ENCODE assay signal across 19 cellular contexts in genomic region chr20:9349256-9349655, GRCh38.
DNase-seq lines count a peak whose midpoint lies in the region; ATAC-seq and TF ChIP-seq lines count a peak whose summit lies in the region.
"Had no signal": no experiment of that assay in that cellular context is flagged by ENCODE, and none has a peak within 500 bp of the region (broad histone marks: within the 10 kb centered on the region; RNA-seq: fewer than 3 reads in every experiment).

No MANE protein-coding gene starts in this region.

- no peak overlapping the region for H2AFZ ChIP-seq in IMR-90 (replicated peaks; ENCODE audit: low read length, poor library complexity)

- H3K4me1 Mint-ChIP-seq in WTC11 (peaks cover 28% of the 10 kb centered on the region), osteocyte (ENCODE audit: unreplicated experiment) (peaks cover 28% of the 10 kb centered on the region)
- H3K4me1 Mint-ChIP-seq in activated CD8-positive, alpha-beta T cell treated with anti-CD3 and anti-CD28 coated beads for 36 hours (ENCODE audit: low read depth) = no peaks in the 10 kb centered on the region
- H3K4me1 Mint-ChIP-seq: B cell; CD4-positive, CD25-positive, alpha-beta regulatory T cell had no signal

- no CpG with 5 or more reads among the region's 4 CpGs for WGBS in IMR-90 (ENCODE audit: extremely low coverage in 2 of 2, insufficient read length in 1 of 2), 2 experiments
- WGBS in gastroesophageal sphincter (ENCODE audit: low coverage in 1 of 2), 2 donors = 93 to 94% methylated on average over 2 to 4 of the region's 4 CpGs

- no peak overlapping the region for H3K23ac ChIP-seq in IMR-90 (ENCODE audit: low read depth, low read length)

- H3K36me3 ChIP-seq in cardiac muscle cell = no peaks in the 10 kb centered on the region
- no peaks in the 10 kb centered on the region for H3K36me3 ChIP-seq in right atrium auricular region
- no peaks in the 10 kb centered on the region; the same call in 1 of the 2 replicates for H3K36me3 ChIP-seq in IMR-90 (ENCODE audit: control insufficient read depth, insufficient read depth, low read length)
- H3K36me3 ChIP-seq in gastroesophageal sphincter = no peaks in the 10 kb centered on the region
- H3K36me3 ChIP-seq: BLaER1 had no signal

- BruUV-seq in IMR-90 (replicated peaks; lab: Mats Ljungman, UMichigan) = no TSS peak

- peak overlapping the region; percentile 51; the same call in 1 of the 2 replicates for H3K14ac ChIP-seq in IMR-90 (replicated peaks; ENCODE audit: low read depth, low read length)

- no peaks in the 10 kb centered on the region for H3K27me3 Mint-ChIP-seq in WTC11 (ENCODE audit: low read depth)
- H3K27me3 Mint-ChIP-seq in osteocyte (ENCODE audit: unreplicated experiment) = no peaks in the 10 kb centered on the region
- H3K27me3 Mint-ChIP-seq in activated CD8-positive, alpha-beta T cell treated with anti-CD3 and anti-CD28 coated beads for 36 hours = no peaks in the 10 kb centered on the region
- H3K27me3 Mint-ChIP-seq: B cell; CD4-positive, CD25-positive, alpha-beta regulatory T cell had no signal

- H3K9me3 ChIP-seq in cardiac muscle cell (ENCODE audit: low read depth) (no peaks in the 10 kb centered on the region), right atrium auricular region (no peaks in the 10 kb centered on the region), IMR-90 (ENCODE audit: control insufficient read depth, insufficient read depth, low read length) (no peaks in the 10 kb centered on the region), gastroesophageal sphincter (no peaks in the 10 kb centered on the region)
- H3K9me3 ChIP-seq: BLaER1, Caco-2 had no signal

- H3K27ac Mint-ChIP-seq in WTC11 (0 out of 2 replicates have a peak overlapping the region, but pooled peaks have one; percentile 21), osteocyte (ENCODE audit: unreplicated experiment) (peak overlapping the region; percentile 56)
- H3K27ac Mint-ChIP-seq in activated CD8-positive, alpha-beta T cell treated with anti-CD3 and anti-CD28 coated beads for 36 hours = no peak overlapping the region
- H3K27ac Mint-ChIP-seq: B cell; CD4-positive, CD25-positive, alpha-beta regulatory T cell; CD8-positive, alpha-beta T cell had no signal

- peak overlapping the region in 1 of 2 experiments; percentile 55; a peak in 1 of 4 replicates for H4K8ac ChIP-seq in IMR-90 (ENCODE audit: low read depth in 2 of 2, low read length in 2 of 2)

- no peak for TF ChIP-seq EP300 in gastroesophageal sphincter (IDR thresholded peaks at IDR 0.05)

- H3K4me1 ChIP-seq in cardiac muscle cell (ENCODE audit: low read depth) (peaks cover 46% of the 10 kb centered on the region), right atrium auricular region (peaks cover 0 to 36% of the 10 kb centered on the region in 2 donors), IMR-90 (ENCODE audit: control insufficient read depth, insufficient read depth, low read length) (peaks cover 15% of the 10 kb centered on the region), gastroesophageal sphincter (peaks cover 1 to 33% (median 7%) of the 10 kb centered on the region in 3 donors)

- 0 out of 3 replicates have a peak overlapping the region, but pooled peaks have one; percentile 33 for H2BK15ac ChIP-seq in IMR-90 (ENCODE audit: low read depth, low read length)

- H3K4me3 Mint-ChIP-seq in WTC11 (no peak overlapping the region), osteocyte (ENCODE audit: unreplicated experiment) (no peak overlapping the region)
- H3K4me3 Mint-ChIP-seq in activated CD8-positive, alpha-beta T cell treated with anti-CD3 and anti-CD28 coated beads for 36 hours = no peak overlapping the region
- H3K4me3 Mint-ChIP-seq: B cell; CD4-positive, CD25-positive, alpha-beta regulatory T cell; CD8-positive, alpha-beta T cell had no signal

- CTCF ChIA-PET in IMR-90 (lab: Yijun Ruan, JAX) (interaction anchor here (0.6 kb wide), 1 partner anchor 156 kb away, joined by 3 read pairs; no protein-coding TSS in a partner anchor), WTC11 (lab: Charles Lee) (interaction anchor here (1.9 to 2.0 kb wide), 2 partner anchors 44 to 495 kb away, joined by 6 to 10 read pairs; no protein-coding TSS in a partner anchor)
- CTCF ChIA-PET in activated CD8-positive, alpha-beta T cell treated with anti-CD3 and anti-CD28 coated beads for 36 hours (lab: Charles Lee) = no interaction called here

- H3K9me3 Mint-ChIP-seq in WTC11 (no peaks in the 10 kb centered on the region), osteocyte (ENCODE audit: unreplicated experiment) (no peaks in the 10 kb centered on the region)
- no peaks in the 10 kb centered on the region for H3K9me3 Mint-ChIP-seq in activated CD8-positive, alpha-beta T cell treated with anti-CD3 and anti-CD28 coated beads for 36 hours
- H3K9me3 Mint-ChIP-seq: CD8-positive, alpha-beta T cell had no signal

- dilution Hi-C loops in IMR-90 (cut with HindIII; ENCODE audit: low sequenced_read_pairs, unreplicated experiment) = no loop called here

- intact Hi-C loops in IMR-90 (cut with micrococcal nuclease) = no loop called here
- intact Hi-C loops in activated CD8-positive, alpha-beta T cell treated with anti-CD3 and anti-CD28 coated beads for 36 hours (cut with micrococcal nuclease) = no loop called here

- H3K4me2 ChIP-seq in IMR-90 (ENCODE audit: low read depth, low read length) = no peak overlapping the region; the same call in 1 of the 2 replicates
- H3K4me2 ChIP-seq: BLaER1 had no signal

- H3K4me3 ChIP-seq in cardiac muscle cell (no peak overlapping the region), right atrium auricular region (no peak overlapping the region), IMR-90 (ENCODE audit: insufficient read depth, low read depth, low read length) (no peak overlapping the region), gastroesophageal sphincter (no peak overlapping the region)
- H3K4me3 ChIP-seq: BLaER1 had no signal

- TF ChIP-seq POLR2A in IMR-90 (IDR thresholded peaks at IDR 0.05; ENCODE audit: low read depth, low read length) (no peak), gastroesophageal sphincter (IDR thresholded peaks at IDR 0.05) (no peak)

- no peak for ATAC-seq in IMR-90 (ENCODE audit: low read depth)
- no peak for ATAC-seq in WTC11
- no peak for ATAC-seq in activated CD8-positive, alpha-beta T cell treated with anti-CD3 and anti-CD28 coated beads for 36 hours
- ATAC-seq in gastroesophageal sphincter = no peak
- ATAC-seq: CD8-positive, alpha-beta T cell had no signal

- no peak for TF ChIP-seq CTCF in cardiac muscle cell (IDR thresholded peaks at IDR 0.05; ENCODE audit: low read depth, low read length)
- no peak for TF ChIP-seq CTCF in right atrium auricular region (IDR thresholded peaks at IDR 0.05)
- no peak for TF ChIP-seq CTCF in IMR-90 (conservative IDR thresholded peaks at IDR 0.05; ENCODE audit: low read depth, low read length)
- no peak for TF ChIP-seq CTCF in WTC11 (IDR thresholded peaks at IDR 0.05)
- TF ChIP-seq CTCF in osteocyte (IDR thresholded peaks at IDR 0.05) = no peak
- no peak for TF ChIP-seq CTCF in activated CD8-positive, alpha-beta T cell treated with anti-CD3 and anti-CD28 coated beads for 36 hours (IDR thresholded peaks at IDR 0.05)
- TF ChIP-seq CTCF in gastroesophageal sphincter (IDR thresholded peaks at IDR 0.05) = no peak

- no peak for TF ChIP-seq RAD21 in IMR-90 (IDR thresholded peaks at IDR 0.05; ENCODE audit: low read length)

- no peak for DNase-seq in cardiac muscle cell (ENCODE audit: low read depth in 1 of 2, low spot score in 1 of 2)
- DNase-seq in right atrium auricular region (ENCODE audit: low spot score) = no peak
- no peak for DNase-seq in IMR-90
- no peak for DNase-seq in WTC11 (ENCODE audit: low spot score)
- DNase-seq in osteocyte (ENCODE audit: extremely low spot score, unreplicated experiment) = no peak
- DNase-seq in activated CD8-positive, alpha-beta T cell treated with anti-CD3 and anti-CD28 coated beads for 36 hours = no peak
- no peak for DNase-seq in stimulated activated CD4-positive, alpha-beta T cell treated with anti-CD3 and anti-CD28 coated beads, Interleukin-15, amount 100 ng/mL, for 24 hours
- DNase-seq: Caco-2; CD4-positive, CD25-positive, alpha-beta regulatory T cell; CD8-positive, alpha-beta T cell; DMS153; DND-41; H7; HCEC 1CT had no signal

- H2BK5ac ChIP-seq in IMR-90 (ENCODE audit: low read depth, low read length, poor library complexity, severe bottlenecking) = no peak overlapping the region

- peak overlapping the region; percentile 48; the same call in 1 of the 2 replicates for H4K5ac ChIP-seq in IMR-90 (ENCODE audit: low read depth, low read length)

- H3K4ac ChIP-seq in IMR-90 (ENCODE audit: low read depth, low read length) = peak overlapping the region; percentile 70

- POLR2A ChIA-PET in IMR-90 (lab: Charles Lee; ENCODE audit: unreplicated experiment) = no interaction called here
- POLR2A ChIA-PET in WTC11 (lab: Charles Lee) = no interaction called here
- POLR2A ChIA-PET in activated CD8-positive, alpha-beta T cell treated with anti-CD3 and anti-CD28 coated beads for 36 hours (lab: Charles Lee) = no interaction called here

- H3K27ac ChIP-seq in cardiac muscle cell (peak overlapping the region; percentile 47), right atrium auricular region (no peak overlapping the region), IMR-90 (ENCODE audit: insufficient read depth, low read length) (peak overlapping the region; percentile 37; the same call in 1 of the 2 replicates), gastroesophageal sphincter (no peak overlapping the region)
- H3K27ac ChIP-seq: 22Rv1, BLaER1, C4-2B had no signal

- H4K91ac ChIP-seq in IMR-90 (ENCODE audit: insufficient read depth, low read depth, low read length) = peak overlapping the region; percentile 60; the same call in 1 of the 2 replicates

- no peak overlapping the region for H2AK9ac ChIP-seq in IMR-90 (replicated peaks; ENCODE audit: low read depth, low read length, poor library complexity)

- H3K36me3 Mint-ChIP-seq in WTC11 (no peaks in the 10 kb centered on the region), osteocyte (ENCODE audit: unreplicated experiment) (no peaks in the 10 kb centered on the region)
- no peaks in the 10 kb centered on the region for H3K36me3 Mint-ChIP-seq in activated CD8-positive, alpha-beta T cell treated with anti-CD3 and anti-CD28 coated beads for 36 hours (ENCODE audit: low read depth)
- H3K36me3 Mint-ChIP-seq: CD4-positive, CD25-positive, alpha-beta regulatory T cell; CD8-positive, alpha-beta T cell had no signal

- no peak overlapping the region for H3K9ac ChIP-seq in IMR-90 (ENCODE audit: low read depth, low read length)
- H3K9ac ChIP-seq: BLaER1 had no signal

- H3K9me1 ChIP-seq in IMR-90 (ENCODE audit: insufficient read depth, low read length) = peaks cover 24% of the 10 kb centered on the region

- peak overlapping the region; percentile 80 for H2BK120ac ChIP-seq in IMR-90 (ENCODE audit: low read depth, low read length)

- H2BK20ac ChIP-seq in IMR-90 (ENCODE audit: low read depth, low read length) = peak overlapping the region; percentile 73; the same call in 1 of the 2 replicates

- no peaks in the 10 kb centered on the region for H3K27me3 ChIP-seq in cardiac muscle cell
- H3K27me3 ChIP-seq in right atrium auricular region = no peaks in the 10 kb centered on the region
- no peaks in the 10 kb centered on the region for H3K27me3 ChIP-seq in IMR-90 (ENCODE audit: control insufficient read depth, insufficient read depth, low read length)
- H3K27me3 ChIP-seq in gastroesophageal sphincter = no peaks in the 10 kb centered on the region
- H3K27me3 ChIP-seq: BLaER1 had no signal

- peak overlapping the region; percentile 56; the same call in 1 of the 2 replicates for H3K18ac ChIP-seq in IMR-90 (ENCODE audit: low read depth, low read length)

- H2AK5ac ChIP-seq in IMR-90 (ENCODE audit: low read depth, low read length) = no peak overlapping the region

- H3K79me1 ChIP-seq in IMR-90 (ENCODE audit: low read depth in 1 of 2, low read length in 2 of 2) = peaks cover 6 to 59% of the 10 kb centered on the region in 2 experiments; a peak in 3 of 4 replicates

- no peak overlapping the region for H3K56ac ChIP-seq in IMR-90 (ENCODE audit: extremely low read depth, insufficient read depth, low read length)

- in situ Hi-C loops in IMR-90 (cut with MboI; ENCODE audit: low sequenced_read_pairs) = no loop called here

- peaks cover 2% of the 10 kb centered on the region; the same call in 1 of the 2 replicates for H4K20me1 ChIP-seq in IMR-90 (ENCODE audit: insufficient read depth, low read length)
- H4K20me1 ChIP-seq: BLaER1 had no signal

Comparison
In these comparisons a context has a peak if more than half of its experiments do, and no peak if none do; other contexts are left out.
1. H3K27ac ChIP-seq: peak in cardiac muscle cell (single experiment) and IMR-90 (single experiment); none in right atrium auricular region (0 of 2) and gastroesophageal sphincter (0 of 4).